In genomic region chr12:81416571-81416970, GRCh38 we compare ENCODE assay signal across 19 cellular contexts.
"Had no signal": no experiment of that assay in that cellular context is flagged by ENCODE, and none has a peak within 500 bp of the region (broad histone marks: within the 10 kb centered on the region; RNA-seq: fewer than 3 reads in every experiment).

No MANE protein-coding gene starts in this region.

- H3K27me3 Mint-ChIP-seq: activated CD4-positive, alpha-beta memory T cell treated with anti-CD3 and anti-CD28 coated beads, Interleukin-2, amount 10 ng/mL, durations not matched to agents 7 days and 5 days; activated naive CD4-positive, alpha-beta T cell treated with anti-CD3 and anti-CD28 coated beads, Interleukin-2, amount 50 U/mL, for 24 hours; brain; effector memory CD8-positive, alpha-beta T cell; stimulated activated naive CD8-positive, alpha-beta T cell treated with anti-CD3 and anti-CD28 coated beads, Interleukin-15, Interleukin-2, amounts not matched to agents 100 ng/mL and 50 ng/mL, for 24 hours; T-helper 17 cell had no signal

- H3K4me1 Mint-ChIP-seq: activated CD4-positive, alpha-beta memory T cell treated with anti-CD3 and anti-CD28 coated beads, Interleukin-2, amount 10 ng/mL, durations not matched to agents 7 days and 5 days; activated naive CD4-positive, alpha-beta T cell treated with anti-CD3 and anti-CD28 coated beads, Interleukin-2, amount 50 U/mL, for 24 hours; nephron; T-helper 17 cell had no signal

- FAIRE-seq: islet of Langerhans, urothelium cell line had no signal

- ATAC-seq: effector memory CD8-positive, alpha-beta T cell; left cardiac atrium; right lobe of liver; T-helper 17 cell had no signal

- H3K9me3 Mint-ChIP-seq: activated CD4-positive, alpha-beta memory T cell treated with anti-CD3 and anti-CD28 coated beads, Interleukin-2, amount 10 ng/mL, durations not matched to agents 7 days and 5 days had no signal

- H3K36me3 Mint-ChIP-seq: activated naive CD4-positive, alpha-beta T cell treated with anti-CD3 and anti-CD28 coated beads, Interleukin-2, amount 50 U/mL, for 24 hours had no signal

- DNase-seq: activated CD4-positive, alpha-beta memory T cell treated with anti-CD3 and anti-CD28 coated beads, Interleukin-2, amount 10 ng/mL, durations not matched to agents 7 days and 5 days; activated CD4-positive, alpha-beta T cell treated with anti-CD3 and anti-CD28 coated beads for 48 hours; activated gamma-delta T cell treated with Interleukin-2 at 50 U/mL for 16 hours; activated T-cell treated with anti-CD3 and anti-CD28 coated beads for 4 hours; aorta; effector memory CD8-positive, alpha-beta T cell; left cardiac atrium; ovary; right lobe of liver; stimulated activated CD4-positive, alpha-beta T cell treated with anti-CD3 and anti-CD28 coated beads, Interleukin-1b, Interleukin-23, amount 100 ng/mL, for 48 hours; T-helper 17 cell; transverse colon had no signal

- H3K4me3 Mint-ChIP-seq: activated CD4-positive, alpha-beta memory T cell treated with anti-CD3 and anti-CD28 coated beads, Interleukin-2, amount 10 ng/mL, durations not matched to agents 7 days and 5 days; activated naive CD4-positive, alpha-beta T cell treated with anti-CD3 and anti-CD28 coated beads, Interleukin-2, amount 50 U/mL, for 24 hours; activated T-helper 1 cell treated with anti-CD3 and anti-CD28 coated beads, Interleukin-12 subunit alpha, Interleukin-12 subunit beta, Interleukin-2, Interleukin-4 antibody, amounts not matched to agents 30 ng/mL and 10 ng/mL and 1 ng/mL, durations not matched to agents 14 hours and 24 hours and 36 hours; brain; effector memory CD8-positive, alpha-beta T cell; nephron; stimulated activated naive CD8-positive, alpha-beta T cell treated with anti-CD3 and anti-CD28 coated beads, Interleukin-15, Interleukin-2, amounts not matched to agents 100 ng/mL and 50 ng/mL, for 24 hours; T-helper 17 cell had no signal

- H3K27ac Mint-ChIP-seq: activated CD4-positive, alpha-beta memory T cell treated with anti-CD3 and anti-CD28 coated beads, Interleukin-2, amount 10 ng/mL, durations not matched to agents 7 days and 5 days; activated naive CD4-positive, alpha-beta T cell treated with anti-CD3 and anti-CD28 coated beads, Interleukin-2, amount 50 U/mL, for 24 hours; activated T-helper 1 cell treated with anti-CD3 and anti-CD28 coated beads, Interleukin-12 subunit alpha, Interleukin-12 subunit beta, Interleukin-2, Interleukin-4 antibody, amounts not matched to agents 30 ng/mL and 10 ng/mL and 1 ng/mL, durations not matched to agents 14 hours and 24 hours and 36 hours; effector memory CD8-positive, alpha-beta T cell; nephron; stimulated activated naive CD8-positive, alpha-beta T cell treated with anti-CD3 and anti-CD28 coated beads, Interleukin-15, Interleukin-2, amounts not matched to agents 100 ng/mL and 50 ng/mL, for 24 hours; T-helper 17 cell had no signal
